Comparison of ENCODE assay signal across 19 cellular contexts in the genomic region with DNA sequence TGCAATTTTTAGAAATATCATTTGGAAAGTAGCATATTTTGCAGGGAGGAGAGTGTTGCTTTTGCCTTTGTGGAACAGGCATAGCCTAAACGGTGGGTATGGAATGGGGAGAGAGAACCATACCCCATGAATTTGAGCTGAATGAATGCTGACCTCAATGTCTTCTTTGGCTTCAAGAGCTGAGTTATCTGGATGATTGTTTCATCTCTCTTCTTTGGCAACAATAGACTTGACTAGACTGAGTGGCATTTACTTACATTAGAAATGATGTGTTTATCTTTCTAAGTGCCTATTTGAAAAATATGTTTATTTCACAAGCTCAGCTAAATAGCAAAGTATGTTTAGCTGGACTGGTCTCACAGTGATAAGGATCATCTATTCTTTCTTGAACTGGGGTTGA. TPM values are rescaled to one million over a fixed set of nuclear protein-coding genes. Genes with fewer than 3 reads are reported as not detected.
DNase-seq lines count a peak whose midpoint lies in the region; ATAC-seq and TF ChIP-seq lines count a peak whose summit lies in the region.
"Had no signal": no experiment of that assay in that cellular context is flagged by ENCODE, and none has a peak within 500 bp of the region (broad histone marks: within the 10 kb centered on the region; RNA-seq: fewer than 3 reads in every experiment).

No MANE protein-coding gene starts in this region.

- H4K20me1 ChIP-seq in OCI-LY1 (ENCODE audit: insufficient read depth, low read length) (no peaks in the 10 kb centered on the region), osteoblast (ENCODE audit: insufficient read depth, low read length) (no peaks in the 10 kb centered on the region)
- H4K20me1 ChIP-seq: BLaER1 had no signal

- H3K9me3 ChIP-seq in OCI-LY1 (ENCODE audit: low read length) (no peaks in the 10 kb centered on the region), osteoblast (ENCODE audit: low read depth, low read length) (no peaks in the 10 kb centered on the region)
- H3K9me3 ChIP-seq: Caco-2 had no signal

- DNase-seq in amniotic epithelial cell (ENCODE audit: low read depth) (peak; percentile 23), osteoblast (ENCODE audit: insufficient read length, low spot score, missing footprints) (peak; percentile 64), 8988T (no peak)
- DNase-seq: Caco-2; CD4-positive, CD25-positive, alpha-beta regulatory T cell; CD8-positive, alpha-beta T cell; DMS153; DND-41; EL; GDM1; H9 had no signal

- H3K4me1 ChIP-seq in OCI-LY1 (ENCODE audit: insufficient read depth, low read length, severe bottlenecking), result peaks cover 18% of the 10 kb centered on the region
- H3K4me1 ChIP-seq in osteoblast (ENCODE audit: insufficient read depth, low read length), result peaks cover 13% of the 10 kb centered on the region
- H3K4me1 ChIP-seq: Caco-2 had no signal

- H2AFZ ChIP-seq in OCI-LY1 (ENCODE audit: low read length) (peak overlapping the region; percentile 96), osteoblast (ENCODE audit: low read length) (no peak overlapping the region)
- H2AFZ ChIP-seq: GM23338 had no signal

- no peaks in the 10 kb centered on the region for H3K9me2 ChIP-seq in OCI-LY1 (ENCODE audit: low read depth, low read length)

- H3K79me2 ChIP-seq in OCI-LY1 (ENCODE audit: insufficient read depth, low read length) (no peaks in the 10 kb centered on the region), osteoblast (ENCODE audit: insufficient read depth, low read length) (no peaks in the 10 kb centered on the region)

- H3K4me2 ChIP-seq in OCI-LY1 (ENCODE audit: low read length) (no peak overlapping the region), osteoblast (ENCODE audit: insufficient read depth, low read length) (no peak overlapping the region)
- H3K4me2 ChIP-seq: BLaER1, GM23338 had no signal

- H3F3A ChIP-seq in OCI-LY1 (ENCODE audit: insufficient read depth, low read length), result no peaks in the 10 kb centered on the region

- H3K27me3 ChIP-seq in OCI-LY1 (ENCODE audit: insufficient read depth, low read length) (no peaks in the 10 kb centered on the region), osteoblast (ENCODE audit: insufficient read depth, low read length) (no peaks in the 10 kb centered on the region)
- H3K27me3 ChIP-seq: BLaER1 had no signal

- no peak for TF ChIP-seq CTCF in OCI-LY1 (IDR thresholded peaks at IDR 0.05; ENCODE audit: low read length)
- TF ChIP-seq CTCF in osteoblast (IDR thresholded peaks at IDR 0.05; ENCODE audit: extremely low read depth, low read depth, low read length), result no peak

- ATAC-seq in HG02970 (IDR thresholded peaks at IDR 0.05; ENCODE audit: low FRiP score, unreplicated experiment), result no peak
- ATAC-seq in GM21786 (IDR thresholded peaks at IDR 0.05; ENCODE audit: unreplicated experiment), result no peak
- ATAC-seq: CD8-positive, alpha-beta T cell; GM12878; GM23338; HCT116 had no signal

- H3K27ac ChIP-seq in OCI-LY1 (ENCODE audit: low read depth, low read length, poor library complexity, severe bottlenecking) (no peak overlapping the region), osteoblast (ENCODE audit: low read depth, low read length) (no peak overlapping the region)
- H3K27ac ChIP-seq: BLaER1, C4-2B had no signal

- no peak overlapping the region for H3K9ac ChIP-seq in OCI-LY1 (ENCODE audit: low read length)
- H3K9ac ChIP-seq: BLaER1 had no signal

- H3K4me3 ChIP-seq in OCI-LY1 (ENCODE audit: low read depth, low read length, poor library complexity, severe bottlenecking) (no peak overlapping the region), osteoblast (ENCODE audit: insufficient read depth, low read length) (no peak overlapping the region)
- H3K4me3 ChIP-seq: BLaER1, GM12878, GM23338 had no signal

- H3K36me3 ChIP-seq in OCI-LY1 (ENCODE audit: insufficient read depth, low read length) (no peaks in the 10 kb centered on the region), osteoblast (ENCODE audit: insufficient read depth, low read length) (no peaks in the 10 kb centered on the region)
- H3K36me3 ChIP-seq: BLaER1 had no signal

RNA-seq across cellular contexts. Expression of a gene that starts 42.8 kb away (rescaled TPM):
- total RNA-seq in osteoblast, result 7.2 and 12.7 TPM in 2 replicates
